ENCODE assay signal across 8 cellular contexts in the genomic region with DNA sequence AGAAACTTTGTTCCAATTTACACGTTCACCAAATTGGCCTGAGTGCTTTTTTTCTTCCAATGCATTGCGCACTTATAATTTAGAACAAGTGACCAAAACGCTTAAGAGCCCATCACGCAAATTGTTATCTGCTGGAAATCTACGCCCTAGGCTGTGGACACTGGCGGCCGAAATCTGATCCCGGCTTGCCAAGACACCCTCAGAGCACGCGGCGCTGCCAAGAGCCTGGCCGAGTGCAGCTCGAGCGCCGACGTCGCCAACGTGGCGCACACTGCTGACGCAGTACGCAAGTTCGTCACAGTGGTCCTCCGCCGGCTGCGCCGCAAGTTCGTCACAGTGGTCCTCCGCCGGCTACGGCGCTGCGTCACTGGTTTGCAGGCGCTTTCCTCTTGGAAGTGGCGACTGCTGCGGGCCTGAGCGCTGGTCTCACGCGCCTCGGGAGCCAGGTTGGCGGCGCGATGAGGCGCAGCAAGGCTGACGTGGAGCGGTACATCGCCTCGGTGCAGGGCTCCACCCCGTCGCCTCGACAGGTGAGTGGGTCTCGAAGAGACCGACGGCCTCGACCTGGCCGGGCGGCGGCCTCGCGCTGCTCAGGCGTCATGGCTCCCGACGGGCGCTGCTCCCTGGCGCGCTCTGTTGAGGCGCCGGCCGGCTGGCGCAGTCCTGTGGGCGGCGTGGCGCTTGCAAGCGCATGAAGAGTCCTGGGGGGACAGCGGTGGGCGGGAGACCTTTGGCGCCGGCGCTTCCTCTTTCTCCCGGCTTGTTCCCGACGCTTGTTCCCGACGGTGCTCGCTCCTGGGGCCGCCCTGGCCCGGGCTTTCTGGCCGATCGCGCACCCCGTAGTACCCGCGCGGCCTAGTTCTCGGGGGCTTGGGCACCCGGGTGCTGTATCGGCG. TPM values are rescaled to one million over a fixed set of nuclear protein-coding genes. Genes with fewer than 3 reads are reported as not detected.
A peak's percentile ranks its signal among the peaks of the same experiment; 100 is the strongest.
DNase-seq lines count a peak whose midpoint lies in the region; ATAC-seq and TF ChIP-seq lines count a peak whose summit lies in the region.

A gene (plus strand): TSS at position 334 of the 896 bp plus-strand sequence. CDS start 125 bp downstream, at position 459.

- H3K9me3 ChIP-seq in PC-3 (ENCODE audit: low read length) (no peaks in the 10 kb centered on the region), mucosa of descending colon (no peaks in the 10 kb centered on the region)

- no peaks in the 10 kb centered on the region for H3K9me2 ChIP-seq in PC-3 (replicated peaks; ENCODE audit: low read length)

- ATAC-seq in GM21717 (IDR thresholded peaks at IDR 0.05; ENCODE audit: unreplicated experiment) (peak; percentile 99), PC-3 (peak; percentile 97), mucosa of descending colon (peak; percentile 100)

- H3K27ac ChIP-seq in PC-3 (ENCODE audit: low read length) (peak within 1 kb of the TSS; percentile 72), epithelial cell of prostate (peak within 1 kb of the TSS; percentile 83)

- H4K20me1 ChIP-seq in PC-3 (ENCODE audit: low read length) = peaks cover 7% of the 10 kb centered on the region

- H3K9ac ChIP-seq in PC-3 (ENCODE audit: low read length) = peak within 1 kb of the TSS; percentile 91

- H3K36me3 ChIP-seq in PC-3 (ENCODE audit: low read depth, low read length) (no peaks in the 10 kb centered on the region), mucosa of descending colon (ENCODE audit: low read depth) (no peaks in the 10 kb centered on the region)

- CTCF ChIA-PET in PC-3 (lab: Charles Lee) = no interaction called here

- peak within 1 kb of the TSS; percentile 86 for H3K4me2 ChIP-seq in PC-3 (ENCODE audit: low read length)

- H3K4me1 ChIP-seq in PC-3 (ENCODE audit: insufficient read depth, low read length) (peaks cover 6% of the 10 kb centered on the region), mucosa of descending colon (ENCODE audit: low read depth) (peaks cover 12% of the 10 kb centered on the region)

- H3F3A ChIP-seq in PC-3 (ENCODE audit: low read length, unreplicated experiment) = no peaks in the 10 kb centered on the region

- peak within 1 kb of the TSS; percentile 90 for H2AFZ ChIP-seq in PC-3 (ENCODE audit: low read length)

- intact Hi-C loops in PC-3 (cut with micrococcal nuclease) (loop anchor here (5.0 kb wide), 1 partner anchor 112 kb away; no protein-coding TSS in a partner anchor), mucosa of descending colon (cut with DNase I, micrococcal nuclease) (no loop called here)

- no peaks in the 10 kb centered on the region for H3K27me3 ChIP-seq in PC-3 (ENCODE audit: low read length)

- POLR2A ChIA-PET in PC-3 (lab: Charles Lee; ENCODE audit: unreplicated experiment) = interaction anchor here (0.6 kb wide), 1 partner anchor 11 kb away, joined by 3 read pairs; no protein-coding TSS in a partner anchor

- peak within 1 kb of the TSS; percentile 83 for H3K4me3 ChIP-seq in Jurkat, Clone E6-1 (ENCODE audit: low read length)
- peak within 1 kb of the TSS; percentile 82 for H3K4me3 ChIP-seq in PC-3 (ENCODE audit: low read length)
- H3K4me3 ChIP-seq in mucosa of descending colon = peak within 1 kb of the TSS; percentile 88

- BruUV-seq in PC-3 (replicated peaks; lab: Mats Ljungman, UMichigan) = no TSS peak

- no peak for TF ChIP-seq CTCF in PC-3 (conservative IDR thresholded peaks at IDR 0.05; ENCODE audit: low read depth, low read length)
- no peak for TF ChIP-seq CTCF in mucosa of descending colon (IDR thresholded peaks at IDR 0.05)

- peaks cover 50% of the 10 kb centered on the region for H3K79me2 ChIP-seq in PC-3 (ENCODE audit: low read length)

- peak; percentile 100 for DNase-seq in DMS53 (lab: John Stamatoyannopoulos, UW)
- peak; percentile 97 for DNase-seq in Jurkat, Clone E6-1 (ENCODE audit: low read depth, low spot score)
- DNase-seq in PC-3 = peak; percentile 98
- DNase-seq in activated T-cell treated with anti-CD3 and anti-CD28 coated beads for 48 hours (ENCODE audit: low read depth) = peak; percentile 94
- peak; percentile 90 for DNase-seq in epithelial cell of prostate (ENCODE audit: low read depth, low spot score)
- DNase-seq in mucosa of descending colon = peak; percentile 95 to 98 (median 96)
- peak; percentile 82 to 84 for DNase-seq in stimulated activated CD8-positive, alpha-beta memory T cell treated with anti-CD3 and anti-CD28 coated beads, Interleukin-4, amount 100 ng/mL, for 1 hour (ENCODE audit: low read depth in 2 of 2, low spot score in 1 of 2)

RNA-seq across cellular contexts. Expression of the gene that starts here (rescaled TPM):
- 23.6 TPM for polyA plus RNA-seq in Jurkat, Clone E6-1 (2012; ENCODE audit: insufficient read depth, insufficient read length)
- 39.9 and 42.2 TPM in 2 replicates for total RNA-seq in PC-3 (2014; rRNA removed)
- total RNA-seq in mucosa of descending colon = 10 to 100 TPM; 48.3 to 81.0 (median 51.9) TPM

Comparison
In these comparisons a context has a peak if more than half of its experiments do, and no peak if none do; other contexts are left out.
1. Peak in every context shown above with its lines: DNase-seq, ATAC-seq, H3K4me3 ChIP-seq and H3K27ac ChIP-seq.